Comparison of ENCODE assay signal across 1 cellular context in the genomic region with DNA sequence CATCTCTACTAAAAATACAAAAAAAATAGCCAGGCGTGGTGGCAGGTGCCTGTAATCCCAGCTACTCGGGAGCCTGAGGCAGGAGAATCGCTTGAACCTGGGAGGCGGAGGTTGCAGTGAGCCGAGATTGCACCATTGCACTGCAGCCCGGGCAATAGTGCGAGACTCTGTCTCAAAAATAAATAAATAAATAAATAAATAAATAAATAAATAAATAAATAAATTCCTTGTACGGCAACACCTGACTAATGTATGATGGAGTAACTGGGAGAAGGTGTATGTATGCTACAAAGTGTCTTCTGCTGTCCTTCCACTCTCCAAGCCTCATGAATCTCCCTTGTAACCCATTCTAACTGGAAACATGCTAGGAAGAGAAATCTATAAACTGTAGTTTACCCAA. TPM values are rescaled to one million over a fixed set of nuclear protein-coding genes. Genes with fewer than 3 reads are reported as not detected.
"Had no signal": no experiment of that assay in that cellular context is flagged by ENCODE, and none has a peak within 500 bp of the region (broad histone marks: within the 10 kb centered on the region; RNA-seq: fewer than 3 reads in every experiment).

No MANE protein-coding gene starts in this region.

RNA-seq across cellular contexts. Expression of gene PSTPIP2, which starts 58.5 kb away (rescaled TPM):
- total RNA-seq: H4 had no signal
